24 cellular contexts compared by ENCODE assay signal in the genomic region with DNA sequence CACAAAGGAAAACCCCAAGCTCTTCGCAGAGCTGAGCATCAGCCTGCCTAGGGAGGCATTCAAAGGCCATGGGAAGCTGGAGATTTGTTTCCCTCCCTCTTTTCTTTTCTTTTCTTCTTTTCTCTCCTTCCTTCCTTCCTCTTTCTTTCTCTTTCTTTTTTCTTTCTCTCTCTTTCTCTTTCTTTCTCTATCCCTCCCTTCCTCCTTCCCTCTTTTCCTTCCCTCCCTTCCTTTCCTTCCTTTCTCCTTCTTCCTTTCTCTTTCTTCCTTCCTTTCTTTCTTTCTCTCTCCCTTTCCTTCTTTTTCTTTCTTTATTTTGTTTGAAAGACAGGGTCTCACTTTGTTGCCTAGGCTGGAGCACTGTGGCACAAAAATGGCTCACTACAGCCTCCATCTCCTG.
"Had no signal": no experiment of that assay in that cellular context is flagged by ENCODE, and none has a peak within 500 bp of the region (broad histone marks: within the 10 kb centered on the region; RNA-seq: fewer than 3 reads in every experiment).

No MANE protein-coding gene starts in this region.

- H3K27ac Mint-ChIP-seq: dendritic cell treated with granulocyte-macrophage colony-stimulating factor and Interleukin-4, amounts not matched to agents 40 ng/mL and 50 ng/mL, for 4 days; effector memory CD8-positive, alpha-beta T cell; immature natural killer cell; mesothelial cell of epicardium had no signal

- ATAC-seq: effector memory CD8-positive, alpha-beta T cell; foreskin keratinocyte; gastroesophageal sphincter; heart left ventricle; left colon; left lobe of liver; left ventricle myocardium superior; lower lobe of right lung; mucosa of descending colon had no signal

- H3K4me1 ChIP-seq: colonic mucosa, esophagus muscularis mucosa, gastroesophageal sphincter, lower lobe of right lung had no signal

- H3K36me3 ChIP-seq: colonic mucosa, esophagus muscularis mucosa, gastroesophageal sphincter, heart left ventricle, lower lobe of right lung had no signal

- H3K4me1 Mint-ChIP-seq: immature natural killer cell, mesothelial cell of epicardium had no signal

- H3K4me2 ChIP-seq: hepatocyte had no signal

- H3K9me3 ChIP-seq: colonic mucosa, esophagus muscularis mucosa, lower lobe of right lung, mucosa of descending colon had no signal

- H3K4me3 ChIP-seq: colonic mucosa, esophagus muscularis mucosa, gastroesophageal sphincter, heart left ventricle, hepatocyte, lower lobe of right lung, mucosa of descending colon had no signal

- H2AFZ ChIP-seq: hepatocyte had no signal

- DNase-seq: colonic mucosa; cortex of kidney; effector CD8-positive, alpha-beta T cell; effector memory CD8-positive, alpha-beta T cell; foreskin keratinocyte; heart left ventricle; hypothalamus; immature natural killer cell; islet precursor cell; kidney; kidney glomerular epithelial cell; left colon; left ventricle myocardium superior; lower lobe of right lung; mesenchymal stem cell; mucosa of descending colon had no signal

- FAIRE-seq: endothelial cell of umbilical vein, frontal cortex, kidney had no signal

- H3K27me3 Mint-ChIP-seq: dendritic cell treated with granulocyte-macrophage colony-stimulating factor and Interleukin-4, amounts not matched to agents 40 ng/mL and 50 ng/mL, for 4 days had no signal

- H3K27me3 ChIP-seq: colonic mucosa, esophagus muscularis mucosa, foreskin keratinocyte, gastroesophageal sphincter, heart left ventricle, hepatocyte had no signal

- H3K36me3 Mint-ChIP-seq: mesothelial cell of epicardium had no signal

- H3K27ac ChIP-seq: colonic mucosa, esophagus muscularis mucosa, foreskin keratinocyte, gastroesophageal sphincter, heart left ventricle, hepatocyte, lower lobe of right lung had no signal

- H3K4me3 Mint-ChIP-seq: dendritic cell treated with granulocyte-macrophage colony-stimulating factor and Interleukin-4, amounts not matched to agents 40 ng/mL and 50 ng/mL, for 4 days; effector memory CD8-positive, alpha-beta T cell; immature natural killer cell; mesothelial cell of epicardium had no signal

- H3K79me2 ChIP-seq: hepatocyte had no signal
